ENCODE assay signal across 8 cellular contexts in the genomic region with DNA sequence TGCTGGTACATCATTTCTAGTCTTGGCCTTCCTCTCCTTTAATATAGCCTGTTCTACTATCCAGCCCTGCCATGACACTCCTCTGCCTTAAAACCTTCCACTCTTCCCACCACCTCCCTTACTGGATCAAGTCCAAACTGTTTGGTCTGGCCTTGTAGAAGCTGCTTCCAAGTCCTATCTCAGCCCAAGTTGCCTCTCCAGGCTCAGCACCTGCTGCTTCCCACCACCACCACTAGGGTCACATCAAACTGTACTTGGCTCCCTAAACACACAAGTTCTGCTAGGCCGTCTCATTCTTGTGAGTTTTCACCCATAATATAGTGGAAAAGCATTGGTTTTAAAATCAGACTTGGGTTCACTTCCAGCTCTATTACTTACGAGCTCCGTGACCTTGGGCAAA. TPM values are rescaled to one million over a fixed set of nuclear protein-coding genes. Genes with fewer than 3 reads are reported as not detected.
DNase-seq lines count a peak whose midpoint lies in the region; ATAC-seq, FAIRE-seq and TF ChIP-seq lines count a peak whose summit lies in the region.

No MANE protein-coding gene starts in this region.

- H3K27ac ChIP-seq in BLaER1 treated with 17β-estradiol and CSF1 and Interleukin-3, amounts not matched to agents 10 nM and 100 nM, result no peak overlapping the region

- peak; percentile 33 for DNase-seq in GM19239 (ENCODE audit: insufficient read length, low spot score)
- peak; percentile 78 for DNase-seq in NAMALWA (ENCODE audit: low spot score)
- peak; percentile 78 for DNase-seq in activated CD4-positive, alpha-beta T cell treated with anti-CD3 and anti-CD28 coated beads, Interleukin-2, amount 10 ng/mL, durations not matched to agents 24 days and 14 days
- peak; percentile 82 to 85 for DNase-seq in erythroblast (lab: John Stamatoyannopoulos, UW)
- no peak for DNase-seq in progenitor cell of endocrine pancreas (ENCODE audit: low spot score, unreplicated experiment)

- no peaks in the 10 kb centered on the region for H3K27me3 ChIP-seq in BLaER1 treated with 17β-estradiol and CSF1 and Interleukin-3, amounts not matched to agents 10 nM and 100 nM

- intact Hi-C loops in activated CD4-positive, alpha-beta T cell treated with anti-CD3 and anti-CD28 coated beads, Interleukin-2, amount 10 ng/mL, durations not matched to agents 24 days and 14 days (cut with micrococcal nuclease), result loop anchor here (2.0 to 5.0 kb wide), 3 partner anchors 31 to 59 kb away; no protein-coding TSS in a partner anchor

- peak overlapping the region; percentile 45 to 98 (median 86) for H3K4me2 ChIP-seq in BLaER1 treated with 17β-estradiol and CSF1 and Interleukin-3, amounts not matched to agents 10 nM and 100 nM

- no peak overlapping the region for H3K9ac ChIP-seq in BLaER1 treated with 17β-estradiol and CSF1 and Interleukin-3, amounts not matched to agents 10 nM and 100 nM

- H3K4me1 Mint-ChIP-seq in activated CD4-positive, alpha-beta T cell treated with anti-CD3 and anti-CD28 coated beads, Interleukin-2, amount 10 ng/mL, durations not matched to agents 24 days and 14 days, result peaks cover 27% of the 10 kb centered on the region
- H3K4me1 Mint-ChIP-seq in progenitor cell of endocrine pancreas (ENCODE audit: low read depth), result peaks cover 10% of the 10 kb centered on the region

- peaks cover 19 to 47% (median 21%) of the 10 kb centered on the region in 10 experiments; a peak in 19 of 20 replicates for H3K4me1 ChIP-seq in BLaER1 treated with 17β-estradiol and CSF1 and Interleukin-3, amounts not matched to agents 10 nM and 100 nM

- no peak for TF ChIP-seq POLR2A in erythroblast (IDR thresholded peaks at IDR 0.05; ENCODE audit: low read length)

- H3K36me3 ChIP-seq in BLaER1 treated with 17β-estradiol and CSF1 and Interleukin-3, amounts not matched to agents 10 nM and 100 nM, result peaks cover 0 to 7% (median 0%) of the 10 kb centered on the region in 11 experiments; a peak in 5 of 22 replicates

- H4K20me1 ChIP-seq in BLaER1 treated with 17β-estradiol and CSF1 and Interleukin-3, amounts not matched to agents 10 nM and 100 nM, result peaks cover 0 to 46% (median 35%) of the 10 kb centered on the region in 11 experiments; a peak in 17 of 22 replicates

- peaks cover 7% of the 10 kb centered on the region for H3K9me3 Mint-ChIP-seq in activated CD4-positive, alpha-beta T cell treated with anti-CD3 and anti-CD28 coated beads, Interleukin-2, amount 10 ng/mL, durations not matched to agents 24 days and 14 days
- peaks cover 6% of the 10 kb centered on the region for H3K9me3 Mint-ChIP-seq in progenitor cell of endocrine pancreas (ENCODE audit: low read depth)

- no peak overlapping the region for H3K27ac Mint-ChIP-seq in activated CD4-positive, alpha-beta T cell treated with anti-CD3 and anti-CD28 coated beads, Interleukin-2, amount 10 ng/mL, durations not matched to agents 24 days and 14 days
- H3K27ac Mint-ChIP-seq in progenitor cell of endocrine pancreas, result peak overlapping the region; percentile 6

- H3K4me3 ChIP-seq in BLaER1 treated with 17β-estradiol and CSF1 and Interleukin-3, amounts not matched to agents 10 nM and 100 nM, result peak overlapping the region in 2 of 10 experiments; percentile 96; a peak in 4 of 20 replicates

- TF ChIP-seq CTCF in progenitor cell of endocrine pancreas (IDR thresholded peaks at IDR 0.05; ENCODE audit: unreplicated experiment), result peak; percentile 63

- FAIRE-seq in GM19239 (lab: Jason Lieb, UNC), result peak; percentile 76

- peaks cover 20% of the 10 kb centered on the region for H3K27me3 Mint-ChIP-seq in activated CD4-positive, alpha-beta T cell treated with anti-CD3 and anti-CD28 coated beads, Interleukin-2, amount 10 ng/mL, durations not matched to agents 24 days and 14 days
- H3K27me3 Mint-ChIP-seq in progenitor cell of endocrine pancreas, result peaks cover 4% of the 10 kb centered on the region

- H3K9me3 ChIP-seq in BLaER1 treated with 17β-estradiol and CSF1 and Interleukin-3, amounts not matched to agents 10 nM and 100 nM (replicated peaks in 1 of 11), result peaks cover 11 to 17% (median 15%) of the 10 kb centered on the region in 11 experiments; a peak in 21 of 22 replicates

- peak overlapping the region; percentile 27 for H3K4me3 Mint-ChIP-seq in activated CD4-positive, alpha-beta T cell treated with anti-CD3 and anti-CD28 coated beads, Interleukin-2, amount 10 ng/mL, durations not matched to agents 24 days and 14 days
- H3K4me3 Mint-ChIP-seq in progenitor cell of endocrine pancreas (ENCODE audit: low read depth), result peak overlapping the region; percentile 34

- peaks cover 5% of the 10 kb centered on the region for H3K36me3 Mint-ChIP-seq in activated CD4-positive, alpha-beta T cell treated with anti-CD3 and anti-CD28 coated beads, Interleukin-2, amount 10 ng/mL, durations not matched to agents 24 days and 14 days (ENCODE audit: low read depth)
- peaks cover 2% of the 10 kb centered on the region for H3K36me3 Mint-ChIP-seq in progenitor cell of endocrine pancreas (ENCODE audit: insufficient read depth)

- ATAC-seq in HG02588 (IDR thresholded peaks at IDR 0.05; ENCODE audit: unreplicated experiment) (no peak), HG03025 (IDR thresholded peaks at IDR 0.05; ENCODE audit: low FRiP score, unreplicated experiment) (no peak)

RNA-seq across cellular contexts. Expression of gene NDUFA8, which starts 1.4 kb away (rescaled TPM):
- 50.4 and 51.9 TPM in 2 replicates for total RNA-seq in activated CD4-positive, alpha-beta T cell treated with anti-CD3 and anti-CD28 coated beads, Interleukin-2, amount 10 ng/mL, durations not matched to agents 24 days and 14 days
- total RNA-seq in progenitor cell of endocrine pancreas, result 43.1 and 44.6 TPM in 2 replicates

RNA-seq across cellular contexts. Expression of gene MORN5, which starts 1.5 kb away (rescaled TPM):
- total RNA-seq in activated CD4-positive, alpha-beta T cell treated with anti-CD3 and anti-CD28 coated beads, Interleukin-2, amount 10 ng/mL, durations not matched to agents 24 days and 14 days, result not detected in 2 replicates
- 0.57 and 1.9 TPM in 2 replicates for total RNA-seq in progenitor cell of endocrine pancreas
